13 cellular contexts compared by ENCODE assay signal in the genomic region with DNA sequence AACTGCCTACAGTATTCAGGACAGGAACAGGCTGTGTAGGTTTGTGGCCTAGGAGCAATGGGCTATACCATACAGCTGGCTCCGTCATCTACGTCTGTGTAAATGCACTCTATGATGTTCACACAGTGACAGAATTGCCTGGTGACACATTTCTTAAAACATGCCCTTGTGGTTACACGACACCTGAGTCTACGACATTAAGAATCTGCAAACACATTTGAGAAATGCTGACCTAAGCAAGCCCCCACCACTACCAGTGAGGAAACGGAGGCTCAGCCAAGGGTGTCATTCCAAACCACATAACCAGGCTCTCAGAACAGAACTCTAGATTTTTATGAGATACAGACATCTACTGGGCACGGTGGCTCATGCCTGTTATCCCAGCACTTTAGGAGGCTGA.
A peak's percentile ranks its signal among the peaks of the same experiment; 100 is the strongest.
DNase-seq lines count a peak whose midpoint lies in the region; ATAC-seq, FAIRE-seq and TF ChIP-seq lines count a peak whose summit lies in the region.
"Had no signal": no experiment of that assay in that cellular context is flagged by ENCODE, and none has a peak within 500 bp of the region (broad histone marks: within the 10 kb centered on the region; RNA-seq: fewer than 3 reads in every experiment).

No MANE protein-coding gene starts in this region.

- no peak for ATAC-seq in GM18519 (IDR thresholded peaks at IDR 0.05; ENCODE audit: low FRiP score, unreplicated experiment)

- no peak overlapping the region for H3K4me3 Mint-ChIP-seq in nephron progenitor cell
- H3K4me3 Mint-ChIP-seq: naive B cell had no signal

- peak; percentile 35 for FAIRE-seq in urothelium cell line (lab: Jason Lieb, UNC)

- H3K27me3 Mint-ChIP-seq in nephron progenitor cell (ENCODE audit: low read depth, poor library complexity): no peaks in the 10 kb centered on the region
- H3K27me3 Mint-ChIP-seq: naive B cell had no signal

- no peaks in the 10 kb centered on the region for H3K9me3 Mint-ChIP-seq in nephron progenitor cell
- H3K9me3 Mint-ChIP-seq: naive B cell had no signal

- no peak for TF ChIP-seq CTCF in nephron progenitor cell (IDR thresholded peaks at IDR 0.05)

- peak overlapping the region; percentile 32 for H3K27ac Mint-ChIP-seq in nephron progenitor cell

- DNase-seq in activated gamma-delta T cell treated with Interleukin-2 at 50 U/mL for 16 hours: peak; percentile 63
- no peak for DNase-seq in activated gamma-delta T cell (lab: John Stamatoyannopoulos, UW)
- DNase-seq in activated T-helper 1 cell treated with anti-CD3 and anti-CD28 coated beads, Interleukin-2, amount 50 U/mL, for 16 hours (ENCODE audit: low read depth in 1 of 2, low spot score in 1 of 2): peak; percentile 27 to 66
- no peak for DNase-seq in nephron progenitor cell
- no peak for DNase-seq in urothelium cell line (ENCODE audit: low spot score)
- DNase-seq in NCI-H524 treated with DMSO at 0.1 percent for 48 hours (lab: John Stamatoyannopoulos, UW): no peak
- no peak for DNase-seq in EL
- DNase-seq: dorsolateral prefrontal cortex, hypothalamus, Kasumi-1, naive B cell, NCI-H748 treated with DMSO at 0.1 percent for 48 hours had no signal

- peaks cover 69% of the 10 kb centered on the region for H3K36me3 Mint-ChIP-seq in nephron progenitor cell (ENCODE audit: low read depth)

- no peaks in the 10 kb centered on the region for H3K4me1 Mint-ChIP-seq in nephron progenitor cell

Comparison
In these comparisons a context has a peak if more than half of its experiments do, and no peak if none do; other contexts are left out.
1. DNase-seq: peak in activated gamma-delta T cell treated with Interleukin-2 at 50 U/mL for 16 hours (single experiment) and activated T-helper 1 cell treated with anti-CD3 and anti-CD28 coated beads, Interleukin-2, amount 50 U/mL, for 16 hours (2 of 2); none in activated gamma-delta T cell (single experiment), nephron progenitor cell (single experiment), urothelium cell line (single experiment), NCI-H524 treated with DMSO at 0.1 percent for 48 hours (single experiment) and EL (single experiment).